25 cellular contexts compared by ENCODE assay signal in the genomic region with DNA sequence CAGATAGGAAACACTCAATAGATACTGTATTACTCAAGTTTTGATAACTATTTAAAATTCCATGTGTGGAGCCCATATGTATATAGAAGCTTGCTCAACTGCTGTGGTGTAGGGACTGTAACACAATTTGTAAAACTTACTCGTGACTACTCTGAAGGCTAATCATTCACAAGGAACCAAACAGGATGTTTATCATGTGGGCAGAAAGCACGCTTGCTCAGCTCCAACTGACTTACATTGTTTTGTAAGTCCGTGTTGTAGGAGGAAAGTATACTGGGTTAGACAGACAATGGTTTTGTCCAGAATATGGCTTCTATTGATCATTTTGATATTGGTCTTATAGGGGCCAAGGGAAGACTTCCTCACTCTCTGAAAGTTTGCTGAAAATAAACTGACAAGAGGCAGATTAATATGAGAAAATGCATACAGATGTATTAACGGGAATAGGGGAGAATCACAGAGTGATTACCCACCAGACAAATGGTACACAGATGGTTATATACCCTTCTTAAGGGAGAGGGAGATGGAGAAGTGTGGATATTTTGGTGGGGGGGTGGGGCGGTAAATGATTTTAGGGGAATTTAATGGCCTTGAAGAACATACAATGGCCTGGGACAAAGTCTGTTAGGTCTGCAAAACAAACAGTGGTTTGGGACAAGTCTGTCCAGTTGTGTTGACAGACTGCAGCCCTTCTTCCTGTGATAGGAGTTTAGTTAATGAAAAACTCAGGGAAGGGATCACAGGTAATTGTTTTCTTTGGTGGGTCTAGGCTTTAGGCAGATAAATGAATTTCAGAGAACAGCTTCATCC.
DNase-seq lines count a peak whose midpoint lies in the region; ATAC-seq, FAIRE-seq and TF ChIP-seq lines count a peak whose summit lies in the region.
"Had no signal": no experiment of that assay in that cellular context is flagged by ENCODE, and none has a peak within 500 bp of the region (broad histone marks: within the 10 kb centered on the region; RNA-seq: fewer than 3 reads in every experiment).

No MANE protein-coding gene starts in this region.

- H3K79me2 ChIP-seq in HepG2 (ENCODE audit: insufficient read depth, low read length) = no peaks in the 10 kb centered on the region

- WGBS in HepG2 (ENCODE audit: low lambda C conversion rate) = 0% methylated on average over 5 of the region's 5 CpGs

- CTCF ChIA-PET in HepG2 (lab: Yijun Ruan, JAX; ENCODE audit: low intra/inter-chr PET ratio, low total read pairs) = no interaction called here
- CTCF ChIA-PET in CD8-positive, alpha-beta T cell (lab: Charles Lee) = no interaction called here

- TF ChIP-seq CTCF in endothelial cell (IDR thresholded peaks at IDR 0.05; ENCODE audit: unreplicated experiment) (no peak), HepG2 (CRISPR knock-in tag; IDR thresholded peaks at IDR 0.05) (0 out of 2 replicates have a peak, but pooled peaks have one; percentile 3)
- no peak for TF ChIP-seq CTCF in CD8-positive, alpha-beta T cell (IDR thresholded peaks at IDR 0.05)

- peak overlapping the region; percentile 85 for H3K27ac Mint-ChIP-seq in endothelial cell (ENCODE audit: unreplicated experiment)
- H3K27ac Mint-ChIP-seq in CD8-positive, alpha-beta T cell = no peak overlapping the region
- H3K27ac Mint-ChIP-seq: memory B cell, nephron progenitor cell, T-cell had no signal

- TF ChIP-seq RAD21 in HepG2 (CRISPR knock-in tag; IDR thresholded peaks at IDR 0.05) = 0 out of 2 replicates have a peak, but pooled peaks have one; percentile 29

- H3K36me3 Mint-ChIP-seq in endothelial cell (ENCODE audit: low read depth, unreplicated experiment) = peaks cover 8% of the 10 kb centered on the region
- no peaks in the 10 kb centered on the region for H3K36me3 Mint-ChIP-seq in CD8-positive, alpha-beta T cell
- H3K36me3 Mint-ChIP-seq: memory B cell, T-cell had no signal

- peaks cover 31% of the 10 kb centered on the region for H3K4me1 Mint-ChIP-seq in endothelial cell (ENCODE audit: unreplicated experiment)
- no peaks in the 10 kb centered on the region for H3K4me1 Mint-ChIP-seq in CD8-positive, alpha-beta T cell (ENCODE audit: low read depth)
- H3K4me1 Mint-ChIP-seq: central memory CD8-positive, alpha-beta T cell; memory B cell; T-cell had no signal

- in situ Hi-C loops in HepG2 (cut with HindIII; ENCODE audit: extremely low pct_ligation_motif_present, low pct_unique_long_range_greater_than_20kb) = loop anchor here (5.0 kb wide), 1 partner anchor 256 kb away; no protein-coding TSS in a partner anchor

- H3K27me3 ChIP-seq in HepG2 (ENCODE audit: control insufficient read depth in 1 of 2, insufficient read depth in 2 of 2, low read length in 2 of 2) = no peaks in the 10 kb centered on the region
- H3K27me3 ChIP-seq in CD8-positive, alpha-beta T cell (ENCODE audit: insufficient read depth, low read length) = no peaks in the 10 kb centered on the region
- H3K27me3 ChIP-seq: uterus had no signal

- TF ChIP-seq POLR2A in HepG2 (IDR thresholded peaks at IDR 0.05; ENCODE audit: insufficient read depth in 1 of 2, low read depth in 2 of 2, low read length in 2 of 2) = peak; percentile 43 to 67; a peak in 3 of 4 replicates

- TSS peak; percentile 95 for BruUV-seq in HepG2 (replicated peaks; lab: Mats Ljungman, UMichigan)

- TF ChIP-seq EP300 in HepG2 (IDR thresholded peaks at IDR 0.05; ENCODE audit: low read depth in 2 of 2, low read length in 2 of 2) (peak; percentile 75 to 99; a peak in 3 of 4 replicates), HepG2 (CRISPR knock-in tag; IDR thresholded peaks at IDR 0.05; ENCODE audit: borderline replicate concordance) (peak; percentile 90)

- peak overlapping the region in 2 of 3 experiments; percentile 23 to 43; a peak in 3 of 6 replicates for H3K4me3 ChIP-seq in HepG2 (replicated peaks in 1 of 3; ENCODE audit: insufficient read depth in 1 of 3, low read depth in 2 of 3, low read length in 3 of 3)
- no peak overlapping the region for H3K4me3 ChIP-seq in CD8-positive, alpha-beta T cell (ENCODE audit: low read depth, low read length)
- H3K4me3 ChIP-seq: psoas muscle, uterus had no signal

- peak overlapping the region; percentile 84 for H3K27ac ChIP-seq in HepG2 (ENCODE audit: extremely low read length, insufficient read depth, low read length)
- H3K27ac ChIP-seq in CD8-positive, alpha-beta T cell (ENCODE audit: low read depth, low read length) = no peak overlapping the region
- H3K27ac ChIP-seq: psoas muscle, uterus had no signal

- H3K4me3 Mint-ChIP-seq in endothelial cell (ENCODE audit: unreplicated experiment) = no peak overlapping the region
- H3K4me3 Mint-ChIP-seq in CD8-positive, alpha-beta T cell = no peak overlapping the region
- H3K4me3 Mint-ChIP-seq: central memory CD8-positive, alpha-beta T cell; memory B cell; nephron progenitor cell; T-cell had no signal

- H3K9me3 Mint-ChIP-seq in endothelial cell (ENCODE audit: unreplicated experiment) = peaks cover 4% of the 10 kb centered on the region
- H3K9me3 Mint-ChIP-seq in CD8-positive, alpha-beta T cell = no peaks in the 10 kb centered on the region
- H3K9me3 Mint-ChIP-seq: central memory CD8-positive, alpha-beta T cell; memory B cell; T-cell had no signal

- H3K27me3 Mint-ChIP-seq in endothelial cell (ENCODE audit: unreplicated experiment) = peaks cover 2% of the 10 kb centered on the region
- peaks cover 2% of the 10 kb centered on the region for H3K27me3 Mint-ChIP-seq in CD8-positive, alpha-beta T cell (ENCODE audit: low read depth)
- H3K27me3 Mint-ChIP-seq: central memory CD8-positive, alpha-beta T cell had no signal

- peaks cover 9% of the 10 kb centered on the region for H3K9me3 ChIP-seq in HepG2 (ENCODE audit: low read length)
- H3K9me3 ChIP-seq in CD8-positive, alpha-beta T cell (ENCODE audit: low read length) = no peaks in the 10 kb centered on the region
- H3K9me3 ChIP-seq: psoas muscle, uterus had no signal

- H3K4me2 ChIP-seq in HepG2 (ENCODE audit: low read depth, low read length) = peak overlapping the region; percentile 67

- peak; percentile 90 for FAIRE-seq in HepG2 (lab: Jason Lieb, UNC)
- FAIRE-seq: A204.1 had no signal

- DNase-seq in COLO668 (lab: John Stamatoyannopoulos, UW; ENCODE audit: unreplicated experiment) = peak; percentile 12
- DNase-seq in HuH-7 (ENCODE audit: low spot score) = peak; percentile 80
- no peak for DNase-seq in endothelial cell (ENCODE audit: low spot score)
- DNase-seq in HepG2 (ENCODE audit: low spot score) = peak; percentile 98
- no peak for DNase-seq in CD8-positive, alpha-beta T cell
- DNase-seq in SHP77 treated with DMSO at 0.1 percent for 48 hours (lab: John Stamatoyannopoulos, UW) = no peak
- DNase-seq: activated CD4-positive, alpha-beta T cell treated with anti-CD3 and anti-CD28 coated beads, Interleukin-2, amount 50 U/mL, for 48 hours; amygdala; DMS 273 treated with DMSO at 0.1 percent for 48 hours; effector CD8-positive, alpha-beta T cell; GF-D8; Karpas-422; NCI-H1092 treated with DMSO at 0.1 percent for 48 hours; NCI-H510A treated with DMSO at 0.1 percent for 48 hours; nephron progenitor cell; psoas muscle; stimulated activated CD4-positive, alpha-beta T cell treated with anti-CD3 and anti-CD28 coated beads, Interleukin-12 subunit alpha, Interleukin-12 subunit beta, amount 100 ng/mL, for 4 hours; stimulated activated CD8-positive, alpha-beta memory T cell treated with anti-CD3 and anti-CD28 coated beads, Interleukin-4, amount 100 ng/mL, for 48 hours; T-cell; uterus had no signal

- H3K36me3 ChIP-seq in HepG2 (replicated peaks in 1 of 2; ENCODE audit: control insufficient read depth in 1 of 2, insufficient read depth in 2 of 2, low read length in 2 of 2) = no peaks in the 10 kb centered on the region
- no peaks in the 10 kb centered on the region for H3K36me3 ChIP-seq in CD8-positive, alpha-beta T cell (ENCODE audit: insufficient read depth, low read length)
- H3K36me3 ChIP-seq: uterus had no signal

- no peak overlapping the region for H2AFZ ChIP-seq in HepG2 (ENCODE audit: low read length)

- ATAC-seq in HepG2 = peak; percentile 93
- no peak for ATAC-seq in GM21619 (IDR thresholded peaks at IDR 0.05; ENCODE audit: unreplicated experiment)
- no peak for ATAC-seq in CD8-positive, alpha-beta T cell
- ATAC-seq in HG03097 (IDR thresholded peaks at IDR 0.05; ENCODE audit: low FRiP score, unreplicated experiment) = no peak
- ATAC-seq: psoas muscle, T-cell had no signal

- peak overlapping the region; percentile 57 for H3K9ac ChIP-seq in HepG2 (ENCODE audit: insufficient read depth, low read depth, low read length)

- intact Hi-C loops in HepG2 (cut with micrococcal nuclease; ENCODE audit: unreplicated experiment) = loop anchor here (1.0 kb wide), 1 partner anchor 259 kb away; a partner anchor contains a TSS
- intact Hi-C loops in CD8-positive, alpha-beta T cell (cut with DNase I, micrococcal nuclease) = no loop called here

- no peaks in the 10 kb centered on the region for H4K20me1 ChIP-seq in HepG2 (ENCODE audit: insufficient read depth, low read length)

- POLR2A ChIA-PET in HepG2 (lab: Yijun Ruan, JAX) = interaction anchor here (0.7 to 4.2 kb wide), 19 partner anchors 9 to 473 kb away, joined by 3 to 123 read pairs (median 5); a partner anchor contains a TSS
- POLR2A ChIA-PET in CD8-positive, alpha-beta T cell (lab: Charles Lee) = no interaction called here

- peaks cover 75% of the 10 kb centered on the region for H3K4me1 ChIP-seq in HepG2 (ENCODE audit: insufficient read depth, low read length)
- H3K4me1 ChIP-seq in CD8-positive, alpha-beta T cell (ENCODE audit: insufficient read depth, low read length) = no peaks in the 10 kb centered on the region
- H3K4me1 ChIP-seq: psoas muscle, uterus had no signal

TF ChIP-seq in HepG2, 621 proteins besides CTCF, POLR2A, EP300 and RAD21 (continues in another document):
- TF ChIP-seq HNRNPH1 (optimal IDR thresholded peaks at IDR 0.05; ENCODE audit: low read depth, low read length) (no peak), CREM (IDR thresholded peaks at IDR 0.05) (peak; percentile 89), CREM (CRISPR knock-in tag; IDR thresholded peaks at IDR 0.05) (no peak), BRD4 (CRISPR knock-in tag; IDR thresholded peaks at IDR 0.05) (peak; percentile 66), FOXO1 (CRISPR knock-in tag; IDR thresholded peaks at IDR 0.05) (peak; percentile 96), LCORL (IDR thresholded peaks at IDR 0.05) (peak; percentile 94), LCORL (CRISPR knock-in tag; IDR thresholded peaks at IDR 0.05) (peak; percentile 98)
- TF ChIP-seq, protein P1, sequence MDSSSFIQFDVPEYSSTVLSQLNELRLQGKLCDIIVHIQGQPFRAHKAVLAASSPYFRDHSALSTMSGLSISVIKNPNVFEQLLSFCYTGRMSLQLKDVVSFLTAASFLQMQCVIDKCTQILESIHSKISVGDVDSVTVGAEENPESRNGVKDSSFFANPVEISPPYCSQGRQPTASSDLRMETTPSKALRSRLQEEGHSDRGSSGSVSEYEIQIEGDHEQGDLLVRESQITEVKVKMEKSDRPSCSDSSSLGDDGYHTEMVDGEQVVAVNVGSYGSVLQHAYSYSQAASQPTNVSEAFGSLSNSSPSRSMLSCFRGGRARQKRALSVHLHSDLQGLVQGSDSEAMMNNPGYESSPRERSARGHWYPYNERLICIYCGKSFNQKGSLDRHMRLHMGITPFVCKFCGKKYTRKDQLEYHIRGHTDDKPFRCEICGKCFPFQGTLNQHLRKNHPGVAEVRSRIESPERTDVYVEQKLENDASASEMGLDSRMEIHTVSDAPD (CRISPR knock-in tag; IDR thresholded peaks at IDR 0.05) = 0 out of 2 replicates have a peak, but pooled peaks have one; percentile 40

Comparison
In these comparisons a context has a peak if more than half of its experiments do, and no peak if none do; other contexts are left out.
1. DNase-seq: peak in COLO668 (single experiment), HuH-7 (single experiment) and HepG2 (single experiment); none in endothelial cell (single experiment), CD8-positive, alpha-beta T cell (0 of 7) and SHP77 treated with DMSO at 0.1 percent for 48 hours (single experiment).